Comparison of ENCODE assay signal across 16 cellular contexts in the genomic region with DNA sequence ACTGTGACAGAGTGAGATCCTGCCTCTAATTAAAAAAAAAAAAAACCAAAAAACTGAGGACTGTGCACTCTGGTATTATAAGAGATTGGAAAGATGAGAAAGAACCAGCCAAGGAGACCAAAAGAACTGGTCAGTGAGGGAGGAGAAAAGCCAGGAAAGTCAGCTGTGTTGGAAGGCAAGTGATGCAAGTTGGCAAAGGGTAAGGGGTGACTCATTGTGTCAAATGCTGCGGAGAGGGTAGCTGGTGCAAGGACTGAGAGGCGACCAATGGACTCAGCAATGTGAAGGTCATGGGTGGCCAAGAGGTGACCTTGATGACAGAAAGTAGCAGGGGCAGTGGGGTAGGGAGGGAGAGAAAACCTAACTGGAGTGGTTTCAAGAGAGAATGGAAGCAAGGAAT. TPM values are rescaled to one million over a fixed set of nuclear protein-coding genes. Genes with fewer than 3 reads are reported as not detected.
DNase-seq lines count a peak whose midpoint lies in the region; TF ChIP-seq lines count a peak whose summit lies in the region.
"Had no signal": no experiment of that assay in that cellular context is flagged by ENCODE, and none has a peak within 500 bp of the region (broad histone marks: within the 10 kb centered on the region; RNA-seq: fewer than 3 reads in every experiment).

No MANE protein-coding gene starts in this region.

- H2AFZ ChIP-seq in mammary epithelial cell (ENCODE audit: low read depth, low read length), result no peak overlapping the region

- H3K4me1 ChIP-seq in mammary epithelial cell (ENCODE audit: insufficient read depth, low read length), result no peaks in the 10 kb centered on the region
- H3K4me1 ChIP-seq in sigmoid colon, result no peaks in the 10 kb centered on the region
- H3K4me1 ChIP-seq: testis had no signal

- H3K27me3 ChIP-seq in mammary epithelial cell (ENCODE audit: insufficient read depth, low read length) (no peaks in the 10 kb centered on the region), sigmoid colon (no peaks in the 10 kb centered on the region)
- H3K27me3 ChIP-seq: testis had no signal

- H3K27me3 Mint-ChIP-seq in glutamatergic neuron (ENCODE audit: unreplicated experiment), result peaks cover 2% of the 10 kb centered on the region
- H3K27me3 Mint-ChIP-seq: progenitor cell of endocrine pancreas had no signal

- dilution Hi-C loops in mammary epithelial cell (cut with HindIII; ENCODE audit: low sequenced_read_pairs), result no loop called here

- CTCF ChIA-PET in mammary epithelial cell (lab: Charles Lee; ENCODE audit: low non-redundant PET), result no interaction called here

- WGBS in mammary epithelial cell (ENCODE audit: low coverage, missing lambda C conversion rate), result 62% methylated on average over 2 of the region's 2 CpGs
- WGBS in sigmoid colon, 2 donors, result 88 to 93% methylated on average over 2 of the region's 2 CpGs

- peaks cover 4% of the 10 kb centered on the region for H3K79me2 ChIP-seq in mammary epithelial cell (ENCODE audit: insufficient read depth, low read length)

- H3K9ac ChIP-seq in mammary epithelial cell (ENCODE audit: insufficient read depth, low read length), result no peak overlapping the region

- intact Hi-C loops in mammary epithelial cell (cut with micrococcal nuclease), result no loop called here
- intact Hi-C loops in sigmoid colon (cut with DNase I), result no loop called here

- H3K36me3 ChIP-seq in mammary epithelial cell (ENCODE audit: insufficient read depth, low read length) (peaks cover 56% of the 10 kb centered on the region), sigmoid colon (no peaks in the 10 kb centered on the region)

- H3K4me3 ChIP-seq in AG10803 (ENCODE audit: low read length) (no peak overlapping the region), mammary epithelial cell (replicated peaks in 1 of 3; ENCODE audit: insufficient read depth in 1 of 3, low read depth in 2 of 3, low read length in 3 of 3) (no peak overlapping the region), sigmoid colon (no peak overlapping the region)
- H3K4me3 ChIP-seq: testis had no signal

- H3K4me3 Mint-ChIP-seq in glutamatergic neuron (ENCODE audit: unreplicated experiment), result no peak overlapping the region
- H3K4me3 Mint-ChIP-seq: activated CD4-positive, alpha-beta memory T cell treated with anti-CD3 and anti-CD28 coated beads, Interleukin-2, amount 10 ng/mL, durations not matched to agents 7 days and 5 days; activated T-helper 1 cell treated with anti-CD3 and anti-CD28 coated beads, Interleukin-12 subunit alpha, Interleukin-12 subunit beta, Interleukin-2, Interleukin-4 antibody, amounts not matched to agents 30 ng/mL and 10 ng/mL and 1 ng/mL, durations not matched to agents 14 hours and 24 hours and 36 hours had no signal

- no TSS peak for BruUV-seq in mammary epithelial cell (replicated peaks; lab: Mats Ljungman, UMichigan)

- no peaks in the 10 kb centered on the region for H3K36me3 Mint-ChIP-seq in glutamatergic neuron (ENCODE audit: unreplicated experiment)

- H3K4me2 ChIP-seq in mammary epithelial cell (ENCODE audit: insufficient read depth, low read depth, low read length), result no peak overlapping the region

- H3K9me3 Mint-ChIP-seq in glutamatergic neuron (ENCODE audit: unreplicated experiment), result no peaks in the 10 kb centered on the region
- H3K9me3 Mint-ChIP-seq: activated CD4-positive, alpha-beta memory T cell treated with anti-CD3 and anti-CD28 coated beads, Interleukin-2, amount 10 ng/mL, durations not matched to agents 7 days and 5 days; activated T-helper 1 cell treated with anti-CD3 and anti-CD28 coated beads, Interleukin-12 subunit alpha, Interleukin-12 subunit beta, Interleukin-2, Interleukin-4 antibody, amounts not matched to agents 30 ng/mL and 10 ng/mL and 1 ng/mL, durations not matched to agents 14 hours and 24 hours and 36 hours had no signal

- no peak for TF ChIP-seq POLR2A in sigmoid colon (IDR thresholded peaks at IDR 0.05)

- H3K27ac Mint-ChIP-seq in glutamatergic neuron (ENCODE audit: unreplicated experiment), result no peak overlapping the region
- H3K27ac Mint-ChIP-seq: activated CD4-positive, alpha-beta memory T cell treated with anti-CD3 and anti-CD28 coated beads, Interleukin-2, amount 10 ng/mL, durations not matched to agents 7 days and 5 days; activated T-helper 1 cell treated with anti-CD3 and anti-CD28 coated beads, Interleukin-12 subunit alpha, Interleukin-12 subunit beta, Interleukin-2, Interleukin-4 antibody, amounts not matched to agents 30 ng/mL and 10 ng/mL and 1 ng/mL, durations not matched to agents 14 hours and 24 hours and 36 hours; progenitor cell of endocrine pancreas had no signal

- H3K4me1 Mint-ChIP-seq in glutamatergic neuron (ENCODE audit: low read depth, unreplicated experiment), result peaks cover 2% of the 10 kb centered on the region
- H3K4me1 Mint-ChIP-seq: activated CD4-positive, alpha-beta memory T cell treated with anti-CD3 and anti-CD28 coated beads, Interleukin-2, amount 10 ng/mL, durations not matched to agents 7 days and 5 days had no signal

- no peaks in the 10 kb centered on the region for H3K9me3 ChIP-seq in mammary epithelial cell (replicated peaks; ENCODE audit: insufficient read depth, low read length)
- H3K9me3 ChIP-seq in sigmoid colon, result no peaks in the 10 kb centered on the region
- H3K9me3 ChIP-seq: testis had no signal

- no peak overlapping the region for H3K27ac ChIP-seq in mammary epithelial cell (ENCODE audit: insufficient read depth, low read depth, low read length)
- no peak overlapping the region for H3K27ac ChIP-seq in sigmoid colon
- H3K27ac ChIP-seq in caudate nucleus (ENCODE audit: low read depth, low read length), result no peak overlapping the region
- H3K27ac ChIP-seq: testis had no signal

- TF ChIP-seq CTCF in AG10803 (conservative IDR thresholded peaks at IDR 0.05; ENCODE audit: low read length) (no peak), mammary epithelial cell (conservative IDR thresholded peaks at IDR 0.05 in 1 of 2, IDR thresholded peaks at IDR 0.05 in 1 of 2; ENCODE audit: extremely low read depth in 1 of 2, insufficient read depth in 1 of 2, low read depth in 1 of 2, low read length in 2 of 2) (no peak), glutamatergic neuron (IDR thresholded peaks at IDR 0.05; ENCODE audit: partially characterized antibody, unreplicated experiment) (no peak), sigmoid colon (IDR thresholded peaks at IDR 0.05) (no peak)

- TF ChIP-seq EP300 in sigmoid colon (IDR thresholded peaks at IDR 0.05), result no peak

- in situ Hi-C loops in mammary epithelial cell (cut with MboI; ENCODE audit: low sequenced_read_pairs in 2 of 2), result no loop called here

- H4K20me1 ChIP-seq in mammary epithelial cell (ENCODE audit: insufficient read depth, low read length), result no peaks in the 10 kb centered on the region

- DNase-seq in AG10803 (ENCODE audit: low read depth), result peak; percentile 69
- DNase-seq in HS-5 (ENCODE audit: low read depth), result peak; percentile 19
- peak; percentile 10 for DNase-seq in mammary epithelial cell
- DNase-seq in kidney tubule cell (ENCODE audit: low spot score), result peak; percentile 45
- DNase-seq in glutamatergic neuron, result no peak
- DNase-seq in sigmoid colon, result no peak
- DNase-seq in caudate nucleus (lab: John Stamatoyannopoulos, UW), result no peak
- no peak for DNase-seq in NK-92 (lab: John Stamatoyannopoulos, UW; ENCODE audit: unreplicated experiment)
- DNase-seq: activated CD4-positive, alpha-beta memory T cell treated with anti-CD3 and anti-CD28 coated beads, Interleukin-2, amount 10 ng/mL, durations not matched to agents 7 days and 5 days; MM.1S; NCI-H2081 treated with DMSO at 0.1 percent for 48 hours; testis had no signal

RNA-seq across cellular contexts. Expression of a gene that starts 27.4 kb away (rescaled TPM):
- under 1 TPM; under 0.01 to 0.19 TPM for total RNA-seq in mammary epithelial cell
- 0.33 TPM for polyA plus RNA-seq in mammary epithelial cell
- polyA minus RNA-seq in mammary epithelial cell, result not detected
- not detected for total RNA-seq in glutamatergic neuron (ENCODE audit: unreplicated experiment)
- total RNA-seq in sigmoid colon, result under 1 TPM in 1 of 4 donors, not detected in 3; 0.16 TPM
- polyA plus RNA-seq in sigmoid colon, result under 1 TPM in 1 of 3 donors, not detected in 2; 0.04 TPM
- total RNA-seq: activated CD4-positive, alpha-beta memory T cell treated with anti-CD3 and anti-CD28 coated beads, Interleukin-2, amount 10 ng/mL, durations not matched to agents 7 days and 5 days; activated T-helper 1 cell treated with anti-CD3 and anti-CD28 coated beads, Interleukin-12 subunit alpha, Interleukin-12 subunit beta, Interleukin-2, Interleukin-4 antibody, amounts not matched to agents 30 ng/mL and 10 ng/mL and 1 ng/mL, durations not matched to agents 14 hours and 24 hours and 36 hours; dermis microvascular lymphatic vessel endothelial cell; SK-MEL-5 had no signal

RNA-seq across cellular contexts. Expression of a gene that starts 41.6 kb away (rescaled TPM):
- total RNA-seq in mammary epithelial cell (100 to 1,000 TPM in 1 of 2 donors, 10 to 100 TPM in 1; 34.8 to 241 TPM), glutamatergic neuron (ENCODE audit: unreplicated experiment) (0.29 TPM), sigmoid colon (under 1 TPM; 0.16 to 0.41 (median 0.32) TPM)
- polyA plus RNA-seq in mammary epithelial cell (204 TPM), sigmoid colon (10 to 100 TPM; 21.6 to 31.5 (median 27.5) TPM)
- 220 TPM for polyA minus RNA-seq in mammary epithelial cell
- total RNA-seq: activated CD4-positive, alpha-beta memory T cell treated with anti-CD3 and anti-CD28 coated beads, Interleukin-2, amount 10 ng/mL, durations not matched to agents 7 days and 5 days had no signal

Comparison
In these comparisons a context has a peak if more than half of its experiments do, and no peak if none do; other contexts are left out.
1. DNase-seq: peak in AG10803 (single experiment), HS-5 (single experiment), mammary epithelial cell (single experiment) and kidney tubule cell (single experiment); none in glutamatergic neuron (single experiment), sigmoid colon (single experiment), caudate nucleus (0 of 61) and NK-92 (single experiment).
2. RNA of a gene that starts 41.6 kb away (total RNA-seq): 34.8 to 241 TPM in mammary epithelial cell; 0.16 to 0.41 TPM in sigmoid colon and 0.29 TPM in glutamatergic neuron (single experiment); every median in the first group is over 10 times any median in the second.